In genomic region chr2:199606193-199606780, GRCh38 we compare ENCODE assay signal across 14 cellular contexts.
DNase-seq lines count a peak whose midpoint lies in the region; ATAC-seq, FAIRE-seq and TF ChIP-seq lines count a peak whose summit lies in the region.
"Had no signal": no experiment of that assay in that cellular context is flagged by ENCODE, and none has a peak within 500 bp of the region (broad histone marks: within the 10 kb centered on the region; RNA-seq: fewer than 3 reads in every experiment).

No MANE protein-coding gene starts in this region.

- no peak overlapping the region for H3K4me3 Mint-ChIP-seq in osteocyte (ENCODE audit: unreplicated experiment)

- no peaks in the 10 kb centered on the region for H3K36me3 Mint-ChIP-seq in osteocyte (ENCODE audit: unreplicated experiment)

- H3K9me3 Mint-ChIP-seq in osteocyte (ENCODE audit: unreplicated experiment), result no peaks in the 10 kb centered on the region

- no peak overlapping the region for H3K4me3 ChIP-seq in NB4 (ENCODE audit: low read depth, low read length)
- H3K4me3 ChIP-seq in bronchial epithelial cell (ENCODE audit: low read depth, low read length), result no peak overlapping the region
- H3K4me3 ChIP-seq: HAP-1 had no signal

- TF ChIP-seq POLR2A in NB4 (IDR thresholded peaks at IDR 0.05; ENCODE audit: extremely low read depth, insufficient read length), result no peak

- ATAC-seq in GM18870 (IDR thresholded peaks at IDR 0.05; ENCODE audit: unreplicated experiment) (no peak), GM19395 (IDR thresholded peaks at IDR 0.05; ENCODE audit: unreplicated experiment) (no peak)

- no peak for FAIRE-seq in bronchial epithelial cell (lab: Jason Lieb, UNC)

- H3K4me1 Mint-ChIP-seq in osteocyte (ENCODE audit: unreplicated experiment), result no peaks in the 10 kb centered on the region

- no peak overlapping the region for H3K27ac Mint-ChIP-seq in osteocyte (ENCODE audit: unreplicated experiment)

- TF ChIP-seq CTCF in NB4 (IDR thresholded peaks at IDR 0.05; ENCODE audit: low read depth, low read length), result peak; percentile 27
- TF ChIP-seq CTCF in bronchial epithelial cell (IDR thresholded peaks at IDR 0.05; ENCODE audit: insufficient read depth, low read length, severe bottlenecking), result peak; percentile 2
- TF ChIP-seq CTCF in osteocyte (IDR thresholded peaks at IDR 0.05), result peak; percentile 21

- H3K27me3 ChIP-seq in bronchial epithelial cell (ENCODE audit: control insufficient read depth, insufficient read depth, low read length), result peaks cover 2% of the 10 kb centered on the region

- no peaks in the 10 kb centered on the region for H3K36me3 ChIP-seq in bronchial epithelial cell (ENCODE audit: control insufficient read depth, insufficient read depth, low read length)
- H3K36me3 ChIP-seq: HAP-1 had no signal

- H3K27me3 Mint-ChIP-seq in osteocyte (ENCODE audit: unreplicated experiment), result peaks cover 8% of the 10 kb centered on the region

- DNase-seq in NCI-H1417 (lab: John Stamatoyannopoulos, UW), result peak in 2 of 3 experiments; percentile 9 to 20
- DNase-seq in NCI-H1417 treated with DMSO at 0.1 percent for 48 hours (lab: John Stamatoyannopoulos, UW), result no peak
- DNase-seq in NB4 (ENCODE audit: low read depth), result peak; percentile 13
- DNase-seq in bronchial epithelial cell (ENCODE audit: low read depth), result no peak
- DNase-seq in osteocyte (ENCODE audit: extremely low spot score, unreplicated experiment), result no peak
- DNase-seq in SKM-1 (lab: John Stamatoyannopoulos, UW; ENCODE audit: unreplicated experiment), result no peak
- DNase-seq: activated CD4-positive, alpha-beta T cell treated with anti-CD3 and anti-CD28 coated beads, Interleukin-2, amount 50 U/mL, for 48 hours; activated naive CD4-positive, alpha-beta T cell treated with Interleukin-2 at 50 U/mL for 16 hours; Kasumi-1; NCI-H226; stimulated activated CD4-positive, alpha-beta T cell treated with anti-CD3 and anti-CD28 coated beads, Interleukin-2, amount 100 ng/mL, for 48 hours had no signal

Comparison
In these comparisons a context has a peak if more than half of its experiments do, and no peak if none do; other contexts are left out.
1. DNase-seq: peak in NCI-H1417 (2 of 3) and NB4 (single experiment); none in NCI-H1417 treated with DMSO at 0.1 percent for 48 hours (single experiment), bronchial epithelial cell (single experiment), osteocyte (single experiment) and SKM-1 (single experiment).
2. Peak in every context shown above with its lines, with median percentiles within 50 percentile points of each other: CTCF ChIP-seq.